In genomic region chr10:113177936-113178335, GRCh38 we compare ENCODE assay signal across 18 cellular contexts.
DNase-seq lines count a peak whose midpoint lies in the region; ATAC-seq, FAIRE-seq and TF ChIP-seq lines count a peak whose summit lies in the region.
"Had no signal": no experiment of that assay in that cellular context is flagged by ENCODE, and none has a peak within 500 bp of the region (broad histone marks: within the 10 kb centered on the region; RNA-seq: fewer than 3 reads in every experiment).

No MANE protein-coding gene starts in this region.

- H2BK12ac ChIP-seq in mesenchymal stem cell (ENCODE audit: low read length in 2 of 2) = no peak overlapping the region

- no peaks in the 10 kb centered on the region for H4K20me1 ChIP-seq in astrocyte (ENCODE audit: insufficient read depth, low read length)
- no peaks in the 10 kb centered on the region for H4K20me1 ChIP-seq in mammary epithelial cell (ENCODE audit: insufficient read depth, low read length)

- H3K4me3 Mint-ChIP-seq in astrocyte (ENCODE audit: unreplicated experiment) (no peak overlapping the region), natural killer cell (no peak overlapping the region)
- H3K4me3 Mint-ChIP-seq: IgD-negative memory B cell had no signal

- H3K36me3 ChIP-seq in heart right ventricle = no peaks in the 10 kb centered on the region
- H3K36me3 ChIP-seq in astrocyte (ENCODE audit: insufficient read depth, low read length) = no peaks in the 10 kb centered on the region
- no peaks in the 10 kb centered on the region for H3K36me3 ChIP-seq in mesenchymal stem cell (ENCODE audit: control insufficient read depth in 1 of 2, insufficient read depth in 2 of 2, low read depth in 1 of 2, low read length in 2 of 2)
- no peaks in the 10 kb centered on the region for H3K36me3 ChIP-seq in mammary epithelial cell (ENCODE audit: insufficient read depth, low read length)

- H3K4ac ChIP-seq in mesenchymal stem cell (ENCODE audit: low read depth in 1 of 2, low read length in 2 of 2) = no peak overlapping the region

- H3K9ac ChIP-seq in astrocyte (ENCODE audit: low read length) (no peak overlapping the region), mesenchymal stem cell (ENCODE audit: low read length) (no peak overlapping the region), mammary epithelial cell (ENCODE audit: insufficient read depth, low read length) (no peak overlapping the region)

- DNase-seq in heart right ventricle (no peak), Right ventricle myocardium inferior (ENCODE audit: missing footprints) (no peak), astrocyte (ENCODE audit: low read depth) (no peak), mesenchymal stem cell (no peak), natural killer cell (no peak), mammary epithelial cell (no peak)
- DNase-seq in activated naive CD4-positive, alpha-beta T cell (lab: John Stamatoyannopoulos, UW) = no peak
- DNase-seq: COR-L47, Kasumi-1, MM.1S, NCI-H187 treated with DMSO at 0.1 percent for 48 hours, NCI-H2171, NCI-H774, PC-9 had no signal

- no peak overlapping the region for H4K8ac ChIP-seq in mesenchymal stem cell (ENCODE audit: low read length)

- H4K91ac ChIP-seq in mesenchymal stem cell (ENCODE audit: low read length) = no peak overlapping the region

- dilution Hi-C loops in mammary epithelial cell (cut with HindIII; ENCODE audit: low sequenced_read_pairs) = no loop called here

- 88 to 96% methylated on average over 11 of the region's 11 CpGs for WGBS in heart right ventricle, 2 donors
- WGBS in mesenchymal stem cell = 91% methylated on average over 11 of the region's 11 CpGs
- WGBS in mammary epithelial cell (ENCODE audit: low coverage, missing lambda C conversion rate) = 92% methylated on average over 11 of the region's 11 CpGs

- intact Hi-C loops in heart right ventricle (cut with DNase I) = no loop called here
- intact Hi-C loops in Right ventricle myocardium inferior (cut with DNase I) = no loop called here
- intact Hi-C loops in natural killer cell (cut with micrococcal nuclease) = no loop called here
- intact Hi-C loops in mammary epithelial cell (cut with micrococcal nuclease) = no loop called here

- no peaks in the 10 kb centered on the region for H3K27me3 ChIP-seq in heart right ventricle
- peaks cover 5% of the 10 kb centered on the region for H3K27me3 ChIP-seq in astrocyte (ENCODE audit: insufficient read depth, low read length)
- no peaks in the 10 kb centered on the region for H3K27me3 ChIP-seq in mesenchymal stem cell (ENCODE audit: control insufficient read depth in 1 of 2, insufficient read depth in 1 of 2, low read length in 2 of 2)
- no peaks in the 10 kb centered on the region for H3K27me3 ChIP-seq in mammary epithelial cell (ENCODE audit: insufficient read depth, low read length)

- H3K27ac ChIP-seq in heart right ventricle (peak overlapping the region in 7 of 10 donors; percentile 12 to 73 (median 60)), astrocyte (ENCODE audit: low read depth, low read length) (no peak overlapping the region), mesenchymal stem cell (ENCODE audit: low read length, poor library complexity, severe bottlenecking) (no peak overlapping the region), temporal lobe (ENCODE audit: low read depth, low read length) (peak overlapping the region; percentile 61), mammary epithelial cell (ENCODE audit: insufficient read depth, low read depth, low read length) (no peak overlapping the region)
- H3K27ac ChIP-seq: A549, PC-9 had no signal

- ATAC-seq in heart right ventricle (no peak), Right ventricle myocardium inferior (no peak), natural killer cell (no peak)
- ATAC-seq: A549, HCT116 had no signal

- in situ Hi-C loops in mammary epithelial cell (cut with MboI; ENCODE audit: low sequenced_read_pairs in 2 of 2) = no loop called here

- no peak for FAIRE-seq in astrocyte (lab: Jason Lieb, UNC)
- FAIRE-seq: A549 had no signal

- H3K14ac ChIP-seq in mesenchymal stem cell (ENCODE audit: low read length in 2 of 2) = no peak overlapping the region

- no peak overlapping the region for H3K18ac ChIP-seq in mesenchymal stem cell (ENCODE audit: low read depth in 1 of 2, low read length in 2 of 2)

- no peak for TF ChIP-seq CTCF in heart right ventricle (IDR thresholded peaks at IDR 0.05)
- no peak for TF ChIP-seq CTCF in astrocyte (IDR thresholded peaks at IDR 0.05; ENCODE audit: insufficient read depth, low read depth, low read length)
- TF ChIP-seq CTCF in natural killer cell (IDR thresholded peaks at IDR 0.05) = no peak
- TF ChIP-seq CTCF in mammary epithelial cell (conservative IDR thresholded peaks at IDR 0.05 in 1 of 2, IDR thresholded peaks at IDR 0.05 in 1 of 2; ENCODE audit: extremely low read depth in 1 of 2, insufficient read depth in 1 of 2, low read depth in 1 of 2, low read length in 2 of 2) = no peak

- no peak overlapping the region for H3K23ac ChIP-seq in mesenchymal stem cell (ENCODE audit: low read length in 2 of 2)

- peak overlapping the region; percentile 20 for H2BK15ac ChIP-seq in mesenchymal stem cell (ENCODE audit: low read depth, poor library complexity, severe bottlenecking)

- H2BK5ac ChIP-seq in mesenchymal stem cell (ENCODE audit: low read depth, low read length, poor library complexity, severe bottlenecking) = no peak overlapping the region

- BruUV-seq in mammary epithelial cell (replicated peaks; lab: Mats Ljungman, UMichigan) = no TSS peak

- no peak overlapping the region for H2AK5ac ChIP-seq in mesenchymal stem cell (ENCODE audit: low read length, severe bottlenecking)

- peaks cover 0 to 29% (median 4%) of the 10 kb centered on the region in 9 donors for H3K4me1 ChIP-seq in heart right ventricle
- H3K4me1 ChIP-seq in astrocyte (ENCODE audit: insufficient read depth, low read length) = no peaks in the 10 kb centered on the region
- peaks cover 4% of the 10 kb centered on the region for H3K4me1 ChIP-seq in mesenchymal stem cell (ENCODE audit: control insufficient read depth, insufficient read depth, low read depth, low read length)
- H3K4me1 ChIP-seq in mammary epithelial cell (ENCODE audit: insufficient read depth, low read length) = no peaks in the 10 kb centered on the region
- H3K4me1 ChIP-seq: A549 had no signal

- no peak overlapping the region for H2BK120ac ChIP-seq in mesenchymal stem cell (ENCODE audit: low read depth, low read length)

- H3K36me3 Mint-ChIP-seq in astrocyte (ENCODE audit: low read depth, unreplicated experiment) (no peaks in the 10 kb centered on the region), natural killer cell (no peaks in the 10 kb centered on the region)
- H3K36me3 Mint-ChIP-seq: IgD-negative memory B cell had no signal

- H3K4me3 ChIP-seq in heart right ventricle = no peak overlapping the region
- H3K4me3 ChIP-seq in astrocyte (ENCODE audit: insufficient read depth, low read depth, low read length) = no peak overlapping the region
- H3K4me3 ChIP-seq in mesenchymal stem cell (ENCODE audit: insufficient read depth in 1 of 2, low read depth in 1 of 2, low read length in 2 of 2) = no peak overlapping the region
- no peak overlapping the region for H3K4me3 ChIP-seq in mammary epithelial cell (replicated peaks in 1 of 3; ENCODE audit: insufficient read depth in 1 of 3, low read depth in 2 of 3, low read length in 3 of 3)
- H3K4me3 ChIP-seq: A549, PC-9 had no signal

- no peaks in the 10 kb centered on the region for H3K9me3 ChIP-seq in heart right ventricle
- H3K9me3 ChIP-seq in astrocyte (ENCODE audit: insufficient read depth, low read depth, low read length) = no peaks in the 10 kb centered on the region
- no peaks in the 10 kb centered on the region for H3K9me3 ChIP-seq in mesenchymal stem cell (ENCODE audit: control insufficient read depth, low read length)
- H3K9me3 ChIP-seq in mammary epithelial cell (replicated peaks; ENCODE audit: insufficient read depth, low read length) = no peaks in the 10 kb centered on the region
- H3K9me3 ChIP-seq: A549 had no signal

- H3K4me1 Mint-ChIP-seq in astrocyte (ENCODE audit: low read depth, unreplicated experiment) (peaks cover 2% of the 10 kb centered on the region), natural killer cell (no peaks in the 10 kb centered on the region)
- H3K4me1 Mint-ChIP-seq: IgD-negative memory B cell had no signal

- H3K27ac Mint-ChIP-seq in astrocyte (ENCODE audit: unreplicated experiment) (peak overlapping the region; percentile 27), natural killer cell (no peak overlapping the region)
- H3K27ac Mint-ChIP-seq: IgD-negative memory B cell had no signal

- H3K4me2 ChIP-seq in astrocyte (ENCODE audit: low read length) = no peak overlapping the region
- no peak overlapping the region for H3K4me2 ChIP-seq in mesenchymal stem cell (ENCODE audit: low read length, poor library complexity, severe bottlenecking)
- no peak overlapping the region for H3K4me2 ChIP-seq in mammary epithelial cell (ENCODE audit: insufficient read depth, low read depth, low read length)
- H3K4me2 ChIP-seq: A549, PC-9 had no signal

- no peaks in the 10 kb centered on the region for H3K9me3 Mint-ChIP-seq in astrocyte (ENCODE audit: unreplicated experiment)
- H3K9me3 Mint-ChIP-seq in natural killer cell = no peaks in the 10 kb centered on the region

- H3K27me3 Mint-ChIP-seq in astrocyte (ENCODE audit: low read depth, unreplicated experiment) (peaks cover 5% of the 10 kb centered on the region), natural killer cell (ENCODE audit: low read depth in 2 of 2) (no peaks in the 10 kb centered on the region)

- no peaks in the 10 kb centered on the region for H3K79me1 ChIP-seq in mesenchymal stem cell (replicated peaks; ENCODE audit: low read length, poor library complexity, severe bottlenecking)

- CTCF ChIA-PET in mammary epithelial cell (lab: Charles Lee; ENCODE audit: low non-redundant PET) = no interaction called here

- H2AFZ ChIP-seq in astrocyte (ENCODE audit: low read depth, low read length) (no peak overlapping the region), mesenchymal stem cell (ENCODE audit: low read depth, low read length) (no peak overlapping the region), mammary epithelial cell (ENCODE audit: low read depth, low read length) (no peak overlapping the region)
- H2AFZ ChIP-seq: PC-9 had no signal

- H3K79me2 ChIP-seq in astrocyte (ENCODE audit: insufficient read depth, low read length) (no peaks in the 10 kb centered on the region), mammary epithelial cell (ENCODE audit: insufficient read depth, low read length) (no peaks in the 10 kb centered on the region)

Comparison
In these comparisons a context has a peak if more than half of its experiments do, and no peak if none do; other contexts are left out.
1. H3K27ac ChIP-seq: peak in heart right ventricle (7 of 10) and temporal lobe (single experiment); none in astrocyte (single experiment), mesenchymal stem cell (single experiment) and mammary epithelial cell (single experiment).